17 cellular contexts compared by ENCODE assay signal in the genomic region with DNA sequence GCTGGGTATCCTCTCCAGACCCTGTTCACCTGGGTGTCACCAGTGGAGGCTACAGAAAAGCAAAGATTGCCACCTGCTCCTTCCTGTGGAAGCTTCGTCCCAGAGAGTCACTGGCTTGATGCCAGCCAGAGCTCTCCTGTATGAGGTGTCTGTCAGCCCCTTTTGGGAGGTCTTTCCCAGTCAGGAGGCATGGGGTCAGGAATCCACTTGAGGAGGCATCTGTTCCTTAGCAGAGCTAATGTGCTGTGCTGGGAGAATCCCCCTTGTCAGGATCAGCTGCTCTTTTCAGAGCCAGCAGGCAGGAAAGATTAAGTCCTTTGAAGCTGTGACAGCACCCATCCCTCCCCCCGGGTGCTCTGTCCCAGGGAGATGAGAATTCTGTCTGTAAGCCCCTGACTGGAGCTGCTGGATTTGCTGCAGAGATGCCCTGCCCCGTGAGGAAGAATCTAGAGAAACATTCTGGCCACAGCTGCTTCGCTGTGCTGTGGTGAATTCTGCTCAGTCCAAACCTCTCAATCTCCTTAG.
A peak's percentile ranks its signal among the peaks of the same experiment; 100 is the strongest.
DNase-seq lines count a peak whose midpoint lies in the region; ATAC-seq lines count a peak whose summit lies in the region.
"Had no signal": no experiment of that assay in that cellular context is flagged by ENCODE, and none has a peak within 500 bp of the region (broad histone marks: within the 10 kb centered on the region; RNA-seq: fewer than 3 reads in every experiment).

No MANE protein-coding gene starts in this region.

- peak overlapping the region in 1 of 2 experiments; percentile 16 for H3K18ac ChIP-seq in mesenchymal stem cell (ENCODE audit: low read depth in 1 of 2, low read length in 2 of 2)

- peak overlapping the region; percentile 23 for H4K8ac ChIP-seq in mesenchymal stem cell (ENCODE audit: low read length)

- no peak overlapping the region for H2BK15ac ChIP-seq in mesenchymal stem cell (ENCODE audit: low read depth, poor library complexity, severe bottlenecking)

- peak overlapping the region; percentile 22 for H2AK5ac ChIP-seq in mesenchymal stem cell (ENCODE audit: low read length, severe bottlenecking)

- no peak for ATAC-seq in HG02981 (IDR thresholded peaks at IDR 0.05; ENCODE audit: unreplicated experiment)
- ATAC-seq: CD8-positive, alpha-beta T cell; HCT116 had no signal

- H3K4me1 ChIP-seq in mesenchymal stem cell (ENCODE audit: control insufficient read depth, insufficient read depth, low read depth, low read length) = peaks cover 2% of the 10 kb centered on the region

- no peaks in the 10 kb centered on the region for H3K36me3 ChIP-seq in mesenchymal stem cell (ENCODE audit: control insufficient read depth in 1 of 2, insufficient read depth in 2 of 2, low read depth in 1 of 2, low read length in 2 of 2)

- no peak overlapping the region for H3K4ac ChIP-seq in mesenchymal stem cell (ENCODE audit: low read depth in 1 of 2, low read length in 2 of 2)

- peak overlapping the region in 1 of 2 experiments; percentile 48 for H3K14ac ChIP-seq in mesenchymal stem cell (ENCODE audit: low read length in 2 of 2)

- peaks cover 18% of the 10 kb centered on the region for H3K79me1 ChIP-seq in mesenchymal stem cell (replicated peaks; ENCODE audit: low read length, poor library complexity, severe bottlenecking)

- 53% methylated on average over 4 of the region's 4 CpGs for WGBS in mesenchymal stem cell

- peak in 2 of 3 experiments; percentile 1 for DNase-seq in NCI-H1417 (lab: John Stamatoyannopoulos, UW)
- DNase-seq in NCI-H1417 treated with DMSO at 0.1 percent for 48 hours (lab: John Stamatoyannopoulos, UW) = no peak
- peak; percentile 33 for DNase-seq in DMS79 treated with DMSO at 0.1 percent for 48 hours (lab: John Stamatoyannopoulos, UW)
- DNase-seq in NCI-H524 (lab: John Stamatoyannopoulos, UW) = peak; percentile 96 to 99
- no peak for DNase-seq in mesenchymal stem cell
- no peak for DNase-seq in activated gamma-delta T cell (lab: John Stamatoyannopoulos, UW)
- no peak for DNase-seq in anterior cingulate cortex (lab: John Stamatoyannopoulos, UW)
- DNase-seq: CD8-positive, alpha-beta T cell; GM23248; KBM-7; MV-4-11; NCI-H146; NCI-H2107; NCI-H526 treated with DMSO at 0.1 percent for 48 hours; PC-9 had no signal

- H2BK5ac ChIP-seq in mesenchymal stem cell (ENCODE audit: low read depth, low read length, poor library complexity, severe bottlenecking) = no peak overlapping the region

- H2BK12ac ChIP-seq in mesenchymal stem cell (ENCODE audit: low read length in 2 of 2) = no peak overlapping the region

- no peak overlapping the region for H3K9ac ChIP-seq in mesenchymal stem cell (ENCODE audit: low read length)
- H3K9ac ChIP-seq: GM23248 had no signal

- H4K91ac ChIP-seq in mesenchymal stem cell (ENCODE audit: low read length) = no peak overlapping the region

- no peak overlapping the region for H3K4me2 ChIP-seq in mesenchymal stem cell (ENCODE audit: low read length, poor library complexity, severe bottlenecking)
- H3K4me2 ChIP-seq: PC-9 had no signal

- H3K9me3 ChIP-seq in mesenchymal stem cell (ENCODE audit: control insufficient read depth, low read length) = peaks cover 8% of the 10 kb centered on the region

- H2AFZ ChIP-seq in mesenchymal stem cell (ENCODE audit: low read depth, low read length) = no peak overlapping the region
- H2AFZ ChIP-seq: GM23248, PC-9 had no signal

- no peak overlapping the region for H3K4me3 ChIP-seq in mesenchymal stem cell (ENCODE audit: insufficient read depth in 1 of 2, low read depth in 1 of 2, low read length in 2 of 2)
- H3K4me3 ChIP-seq: GM23248, PC-9 had no signal

- no peaks in the 10 kb centered on the region for H3K27me3 ChIP-seq in mesenchymal stem cell (ENCODE audit: control insufficient read depth in 1 of 2, insufficient read depth in 1 of 2, low read length in 2 of 2)

- no peak overlapping the region for H3K27ac ChIP-seq in mesenchymal stem cell (ENCODE audit: low read length, poor library complexity, severe bottlenecking)
- H3K27ac ChIP-seq: GM23248, PC-9 had no signal

- no peak overlapping the region for H3K23ac ChIP-seq in mesenchymal stem cell (ENCODE audit: low read length in 2 of 2)

- no peak overlapping the region for H2BK120ac ChIP-seq in mesenchymal stem cell (ENCODE audit: low read depth, low read length)

Comparison
In these comparisons a context has a peak if more than half of its experiments do, and no peak if none do; other contexts are left out.
1. DNase-seq: peak in NCI-H1417 (2 of 3), DMS79 treated with DMSO at 0.1 percent for 48 hours (single experiment) and NCI-H524 (2 of 2); none in NCI-H1417 treated with DMSO at 0.1 percent for 48 hours (single experiment), mesenchymal stem cell (single experiment), activated gamma-delta T cell (single experiment) and anterior cingulate cortex (0 of 58).